ENCODE assay signal across 10 cellular contexts in the genomic region with DNA sequence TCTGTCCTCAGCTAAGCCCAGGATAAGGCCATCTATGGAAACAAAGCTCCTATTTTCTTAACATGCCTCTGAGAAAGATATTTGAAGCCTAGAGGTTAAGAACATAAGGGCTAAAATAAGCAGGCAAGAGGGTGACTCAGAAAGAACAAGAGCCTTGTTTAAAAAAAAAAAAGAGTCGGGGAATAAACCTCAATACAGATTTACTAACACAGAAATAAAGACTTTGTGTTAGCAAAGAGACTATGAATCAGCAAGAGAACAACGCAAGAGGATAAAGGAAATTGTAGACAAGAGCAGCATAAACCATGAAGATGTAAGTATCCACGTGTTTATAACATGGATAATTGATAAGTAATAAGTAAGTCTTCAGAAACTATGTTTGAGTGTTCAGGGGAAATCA. TPM values are rescaled to one million over a fixed set of nuclear protein-coding genes. Genes with fewer than 3 reads are reported as not detected.
DNase-seq lines count a peak whose midpoint lies in the region; ATAC-seq and TF ChIP-seq lines count a peak whose summit lies in the region.
"Had no signal": no experiment of that assay in that cellular context is flagged by ENCODE, and none has a peak within 500 bp of the region (broad histone marks: within the 10 kb centered on the region; RNA-seq: fewer than 3 reads in every experiment).

No MANE protein-coding gene starts in this region.

- peaks cover 4% of the 10 kb centered on the region for H3K9me3 Mint-ChIP-seq in mesothelial cell of epicardium
- H3K9me3 Mint-ChIP-seq in stimulated activated naive B cell treated with anti-CD40 and anti-IgM and Interleukin-4, amounts not matched to agents 10 μg/mL and 1 μg/mL and 100 μg/mL, for 72 hours = no peaks in the 10 kb centered on the region

- H3K27ac Mint-ChIP-seq in mesothelial cell of epicardium = peak overlapping the region; percentile 19
- no peak overlapping the region for H3K27ac Mint-ChIP-seq in stimulated activated naive B cell treated with anti-CD40 and anti-IgM and Interleukin-4, amounts not matched to agents 10 μg/mL and 1 μg/mL and 100 μg/mL, for 72 hours

- H3K4me3 Mint-ChIP-seq in mesothelial cell of epicardium = no peak overlapping the region
- no peak overlapping the region for H3K4me3 Mint-ChIP-seq in stimulated activated naive B cell treated with anti-CD40 and anti-IgM and Interleukin-4, amounts not matched to agents 10 μg/mL and 1 μg/mL and 100 μg/mL, for 72 hours

- TF ChIP-seq CTCF in AG09309 (IDR thresholded peaks at IDR 0.05; ENCODE audit: control insufficient read depth, insufficient read depth, low read depth, low read length, missing control alignments) (no peak), mesothelial cell of epicardium (IDR thresholded peaks at IDR 0.05; ENCODE audit: unreplicated experiment) (no peak)

- DNase-seq in AG09309 (ENCODE audit: low read depth) = peak; percentile 64
- peak; percentile 38 for DNase-seq in HPDE6-E6E7 (ENCODE audit: extremely low spot score)
- DNase-seq in astrocyte of the hippocampus (ENCODE audit: low read depth, low spot score) = peak; percentile 60
- no peak for DNase-seq in mesothelial cell of epicardium (ENCODE audit: low spot score in 2 of 2, unreplicated experiment in 2 of 2)
- no peak for DNase-seq in stimulated activated naive B cell treated with anti-CD40 and anti-IgM and Interleukin-4, amounts not matched to agents 10 μg/mL and 1 μg/mL and 100 μg/mL, for 72 hours
- no peak for DNase-seq in NCI-H1417 (lab: John Stamatoyannopoulos, UW)
- DNase-seq: activated CD8-positive, alpha-beta memory T cell treated with anti-CD3 and anti-CD28 coated beads, Interleukin-2, amount 50 U/mL, for 48 hours; NCI-H1436 had no signal

- ATAC-seq in GM19328 (IDR thresholded peaks at IDR 0.05; ENCODE audit: unreplicated experiment) (no peak), HG03280 (IDR thresholded peaks at IDR 0.05; ENCODE audit: unreplicated experiment) (no peak)
- no peak for ATAC-seq in stimulated activated naive B cell treated with anti-CD40 and anti-IgM and Interleukin-4, amounts not matched to agents 10 μg/mL and 1 μg/mL and 100 μg/mL, for 72 hours (replicated peaks)

- peaks cover 7% of the 10 kb centered on the region for H3K36me3 Mint-ChIP-seq in mesothelial cell of epicardium
- peaks cover 23 to 36% of the 10 kb centered on the region in 2 donors for H3K36me3 Mint-ChIP-seq in stimulated activated naive B cell treated with anti-CD40 and anti-IgM and Interleukin-4, amounts not matched to agents 10 μg/mL and 1 μg/mL and 100 μg/mL, for 72 hours

- H3K4me3 ChIP-seq in AG09309 (ENCODE audit: control insufficient read depth, low read depth, low read length) = no peak overlapping the region

- no peaks in the 10 kb centered on the region for H3K27me3 Mint-ChIP-seq in mesothelial cell of epicardium (ENCODE audit: low read depth)
- no peaks in the 10 kb centered on the region for H3K27me3 Mint-ChIP-seq in stimulated activated naive B cell treated with anti-CD40 and anti-IgM and Interleukin-4, amounts not matched to agents 10 μg/mL and 1 μg/mL and 100 μg/mL, for 72 hours

- peaks cover 7% of the 10 kb centered on the region for H3K4me1 Mint-ChIP-seq in mesothelial cell of epicardium
- peaks cover 45 to 63% of the 10 kb centered on the region in 2 donors for H3K4me1 Mint-ChIP-seq in stimulated activated naive B cell treated with anti-CD40 and anti-IgM and Interleukin-4, amounts not matched to agents 10 μg/mL and 1 μg/mL and 100 μg/mL, for 72 hours

RNA-seq across cellular contexts. Expression of gene RAB27A, which starts 36.0 kb away (rescaled TPM):
- 9.5 to 13.1 TPM (median 12.1 TPM) in 3 replicates for total RNA-seq in mesothelial cell of epicardium

RNA-seq across cellular contexts. Expression of gene RSL24D1, which starts 56.8 kb away (rescaled TPM):
- 74.6 to 78.8 TPM (median 75.1 TPM) in 3 replicates for total RNA-seq in mesothelial cell of epicardium

Comparison
In these comparisons a context has a peak if more than half of its experiments do, and no peak if none do; other contexts are left out.
1. DNase-seq: peak in AG09309 (single experiment), HPDE6-E6E7 (single experiment) and astrocyte of the hippocampus (single experiment); none in mesothelial cell of epicardium (0 of 2), stimulated activated naive B cell treated with anti-CD40 and anti-IgM and Interleukin-4, amounts not matched to agents 10 μg/mL and 1 μg/mL and 100 μg/mL, for 72 hours (single experiment) and NCI-H1417 (0 of 3).